Comparison of ENCODE assay signal across 23 cellular contexts in genomic region chr7:20450473-20450872, GRCh38.
"Had no signal": no experiment of that assay in that cellular context is flagged by ENCODE, and none has a peak within 500 bp of the region (broad histone marks: within the 10 kb centered on the region; RNA-seq: fewer than 3 reads in every experiment).

No MANE protein-coding gene starts in this region.

- ATAC-seq: activated T-cell treated with anti-CD3 and anti-CD28 coated beads, Interleukin-2, amount 50 U/mL, for 72 hours; gastroesophageal sphincter; stimulated activated naive B cell treated with anti-CD40 and anti-IgM and Interleukin-4, amounts not matched to agents 10 μg/mL and 1 μg/mL and 100 μg/mL, for 72 hours had no signal

- H3K27ac ChIP-seq: coronary artery, esophagus muscularis mucosa, gastroesophageal sphincter, sigmoid colon, testis had no signal

- H3K27me3 ChIP-seq: esophagus muscularis mucosa, gastroesophageal sphincter, sigmoid colon, testis had no signal

- H3K4me3 ChIP-seq: coronary artery, esophagus muscularis mucosa, gastroesophageal sphincter, sigmoid colon, smooth muscle cell, testis had no signal

- H3K9me3 ChIP-seq: esophagus muscularis mucosa, sigmoid colon, testis had no signal

- DNase-seq: activated CD4-positive, alpha-beta memory T cell treated with anti-CD3 and anti-CD28 coated beads, Interleukin-2, amount 10 ng/mL, durations not matched to agents 7 days and 5 days; activated CD4-positive, alpha-beta T cell treated with anti-CD3 and anti-CD28 coated beads for 48 hours; activated effector memory CD4-positive, alpha-beta T cell treated with Interleukin-2 at 50 U/mL for 16 hours; activated naive CD4-positive, alpha-beta T cell treated with anti-CD3 and anti-CD28 coated beads for 36 hours; activated naive CD8-positive, alpha-beta T cell treated with anti-CD3 and anti-CD28 coated beads, Interleukin-2, amount 10 ng/mL, durations not matched to agents 7 days and 5 days; activated T-cell treated with anti-CD3 and anti-CD28 coated beads, Interleukin-2, amount 50 U/mL, for 72 hours; amygdala; head of caudate nucleus; hypothalamus; left cardiac atrium; occipital lobe; retina; sigmoid colon; stimulated activated CD4-positive, alpha-beta T cell treated with anti-CD3 and anti-CD28 coated beads, Interleukin-2, amount 100 ng/mL, for 48 hours; stimulated activated CD8-positive, alpha-beta memory T cell treated with anti-CD3 and anti-CD28 coated beads, Interleukin-4, amount 100 ng/mL, for 48 hours; stimulated activated naive B cell treated with anti-CD40 and anti-IgM and Interleukin-4, amounts not matched to agents 10 μg/mL and 1 μg/mL and 100 μg/mL, for 72 hours; T-helper 9 cell; testis; trophoblast cell had no signal

- H3K4me1 ChIP-seq: esophagus muscularis mucosa, gastroesophageal sphincter, sigmoid colon, testis had no signal

- H3K36me3 ChIP-seq: esophagus muscularis mucosa, gastroesophageal sphincter, sigmoid colon had no signal
